Comparison of ENCODE assay signal across 18 cellular contexts in genomic region chr12:129696405-129696804, GRCh38.
"Had no signal": no experiment of that assay in that cellular context is flagged by ENCODE, and none has a peak within 500 bp of the region (broad histone marks: within the 10 kb centered on the region; RNA-seq: fewer than 3 reads in every experiment).

No MANE protein-coding gene starts in this region.

- H3K9me3 ChIP-seq: Peyer's patch, SJCRH30 had no signal

- H3K4me1 ChIP-seq: Peyer's patch, SJCRH30 had no signal

- DNase-seq: KBM-7; MV-4-11; NCI-H1048; NCI-H1105; NCI-H1436 treated with DMSO at 0.1 percent for 48 hours; NCI-H1694 treated with DMSO at 0.1 percent for 48 hours; NCI-H1930; NCI-H2107; NCI-H2227 treated with DMSO at 0.1 percent for 48 hours; NCI-H526 treated with DMSO at 0.1 percent for 48 hours; NCI-H82; NK-92 treated with Interleukin-12 subunit alpha and Interleukin-12 subunit beta, amount 100 ng/mL, for 24 hours; PC-3; Peyer's patch; SHP77 treated with DMSO at 0.1 percent for 48 hours had no signal

- H3K27ac ChIP-seq: Peyer's patch, SJCRH30 had no signal

- H3K36me3 ChIP-seq: Peyer's patch, SJCRH30 had no signal

- H3K27me3 ChIP-seq: Peyer's patch, SJCRH30 had no signal

- ATAC-seq: PC-3, Right ventricle myocardium inferior, SK-N-SH treated with all-trans-retinoic acid at 6 μM for 48 hours had no signal

- H3K4me3 ChIP-seq: Peyer's patch, SJCRH30 had no signal
